ENCODE assay signal across 12 cellular contexts in genomic region chr1:176701151-176701866, GRCh38.
DNase-seq lines count a peak whose midpoint lies in the region; ATAC-seq and TF ChIP-seq lines count a peak whose summit lies in the region.
"Had no signal": no experiment of that assay in that cellular context is flagged by ENCODE, and none has a peak within 500 bp of the region (broad histone marks: within the 10 kb centered on the region; RNA-seq: fewer than 3 reads in every experiment).

No MANE protein-coding gene starts in this region.

- no peaks in the 10 kb centered on the region for H3K9me3 ChIP-seq in BLaER1 treated with 17β-estradiol and CSF1 and Interleukin-3, amounts not matched to agents 10 nM and 100 nM (replicated peaks in 1 of 11)
- no peaks in the 10 kb centered on the region for H3K9me3 ChIP-seq in vagina

- TF ChIP-seq CTCF in vagina (IDR thresholded peaks at IDR 0.05) (no peak), foreskin keratinocyte (conservative IDR thresholded peaks at IDR 0.05) (no peak)

- no peak for TF ChIP-seq POLR2A in vagina (IDR thresholded peaks at IDR 0.05)

- H3K4me2 ChIP-seq in BLaER1 treated with 17β-estradiol and CSF1 and Interleukin-3, amounts not matched to agents 10 nM and 100 nM = peak overlapping the region in 9 of 11 experiments; percentile 32 to 70 (median 43); a peak in 18 of 22 replicates

- H3K27ac ChIP-seq in BLaER1 treated with 17β-estradiol and CSF1 and Interleukin-3, amounts not matched to agents 10 nM and 100 nM = no peak overlapping the region; a peak in 2 of 22 replicates
- H3K27ac ChIP-seq in vagina (no peak overlapping the region), foreskin keratinocyte (no peak overlapping the region)
- H3K27ac ChIP-seq: HL-60 had no signal

- H3K27me3 ChIP-seq in BLaER1 treated with 17β-estradiol and CSF1 and Interleukin-3, amounts not matched to agents 10 nM and 100 nM = no peaks in the 10 kb centered on the region
- no peaks in the 10 kb centered on the region for H3K27me3 ChIP-seq in H7 (ENCODE audit: control insufficient read depth, insufficient read depth, low read length)
- H3K27me3 ChIP-seq in vagina = no peaks in the 10 kb centered on the region
- H3K27me3 ChIP-seq in foreskin keratinocyte = no peaks in the 10 kb centered on the region

- no peak overlapping the region for H3K4me3 ChIP-seq in BLaER1 treated with 17β-estradiol and CSF1 and Interleukin-3, amounts not matched to agents 10 nM and 100 nM
- no peak overlapping the region for H3K4me3 ChIP-seq in H7 (ENCODE audit: insufficient read depth, low read depth, low read length)
- H3K4me3 ChIP-seq in vagina = no peak overlapping the region

- intact Hi-C loops in vagina (cut with DNase I) = no loop called here

- no peak for ATAC-seq in foreskin keratinocyte
- ATAC-seq: CD8-positive, alpha-beta T cell; HCT116 had no signal

- no peaks in the 10 kb centered on the region for H3K36me3 ChIP-seq in BLaER1 treated with 17β-estradiol and CSF1 and Interleukin-3, amounts not matched to agents 10 nM and 100 nM
- no peaks in the 10 kb centered on the region for H3K36me3 ChIP-seq in H7 (replicated peaks; ENCODE audit: control insufficient read depth, insufficient read depth, low read length)
- no peaks in the 10 kb centered on the region for H3K36me3 ChIP-seq in vagina

- H3K4me1 ChIP-seq in BLaER1 treated with 17β-estradiol and CSF1 and Interleukin-3, amounts not matched to agents 10 nM and 100 nM = peaks cover 0 to 38% (median 24%) of the 10 kb centered on the region in 10 experiments; a peak in 15 of 20 replicates
- H3K4me1 ChIP-seq in vagina = no peaks in the 10 kb centered on the region
- peaks cover 10% of the 10 kb centered on the region for H3K4me1 ChIP-seq in foreskin keratinocyte

- H3K9ac ChIP-seq in BLaER1 treated with 17β-estradiol and CSF1 and Interleukin-3, amounts not matched to agents 10 nM and 100 nM = no peak overlapping the region

- DNase-seq in NCI-H526 (lab: John Stamatoyannopoulos, UW) (peak; percentile 61 to 73), kidney tubule cell (ENCODE audit: low spot score) (peak; percentile 25), retina (peak; percentile 76), H7 (no peak), vagina (ENCODE audit: extremely low spot score in 2 of 2) (no peak), foreskin keratinocyte (no peak)
- DNase-seq: CD8-positive, alpha-beta T cell; COR-L47; DMS53 had no signal

- H4K20me1 ChIP-seq in BLaER1 treated with 17β-estradiol and CSF1 and Interleukin-3, amounts not matched to agents 10 nM and 100 nM = no peaks in the 10 kb centered on the region

Comparison
In these comparisons a context has a peak if more than half of its experiments do, and no peak if none do; other contexts are left out.
1. DNase-seq: peak in NCI-H526 (2 of 2), kidney tubule cell (single experiment) and retina (single experiment); none in H7 (single experiment), vagina (0 of 2) and foreskin keratinocyte (0 of 2).